8 cellular contexts compared by ENCODE assay signal in the genomic region with DNA sequence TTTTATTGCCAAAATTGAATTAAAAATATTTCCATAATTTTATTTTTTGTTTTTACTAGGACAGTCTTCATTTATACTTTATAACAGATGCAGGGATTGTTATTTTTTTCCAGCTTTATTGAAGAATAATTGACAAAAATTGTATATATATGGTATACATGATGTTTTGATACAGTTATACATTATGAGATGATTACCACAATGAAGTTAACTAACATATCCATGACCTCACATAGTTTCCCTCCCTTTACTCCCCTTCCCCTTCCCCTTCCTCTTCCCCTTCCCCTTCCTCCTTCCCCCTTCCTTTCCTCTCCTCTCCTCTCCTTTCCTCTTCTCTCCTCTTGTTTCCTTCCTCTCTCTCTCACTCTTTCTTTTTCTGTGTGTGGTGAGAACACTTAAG.
"Had no signal": no experiment of that assay in that cellular context is flagged by ENCODE, and none has a peak within 500 bp of the region (broad histone marks: within the 10 kb centered on the region; RNA-seq: fewer than 3 reads in every experiment).

No MANE protein-coding gene starts in this region.

- H3K4me3 ChIP-seq: GM12878 had no signal

- DNase-seq: GDM1, GF-D8 had no signal

- FAIRE-seq: G401.6, GM12878, GM12891, GM12892, GM18507, GM19239 had no signal

- ATAC-seq: GM12878 had no signal
